In genomic region chr18:58124475-58124874, GRCh38 we compare ENCODE assay signal across 24 cellular contexts.
"Had no signal": no experiment of that assay in that cellular context is flagged by ENCODE, and none has a peak within 500 bp of the region (broad histone marks: within the 10 kb centered on the region; RNA-seq: fewer than 3 reads in every experiment).

No MANE protein-coding gene starts in this region.

- H3K27me3 Mint-ChIP-seq: memory B cell, progenitor cell of endocrine pancreas had no signal

- DNase-seq: cortex of kidney; gastrocnemius medialis; heart left ventricle; kidney; natural killer cell; stimulated activated CD4-positive, alpha-beta T cell treated with anti-CD3 and anti-CD28 coated beads, Interleukin-12 subunit alpha, Interleukin-12 subunit beta, amount 100 ng/mL, for 4 hours; stimulated activated CD4-positive, alpha-beta T cell treated with anti-CD3 and anti-CD28 coated beads, Interleukin-1b, Interleukin-23, amount 100 ng/mL, for 48 hours; stimulated activated CD4-positive, alpha-beta T cell treated with anti-CD3 and anti-CD28 coated beads, Interleukin-4, amount 100 ng/mL, for 1 hour; stimulated activated CD8-positive, alpha-beta memory T cell treated with anti-CD3 and anti-CD28 coated beads, Interleukin-4, amount 100 ng/mL, for 48 hours; stimulated activated naive CD4-positive, alpha-beta T cell treated with Interleukin-2 at 50 U/mL for 16 hours; stomach; thyroid gland; trophoblast cell had no signal

- H3K27ac Mint-ChIP-seq: natural killer cell, neural progenitor cell had no signal

- H3K4me1 ChIP-seq: gastrocnemius medialis, neural progenitor cell, parathyroid adenoma, right atrium auricular region had no signal

- ATAC-seq: esophagus mucosa, gastrocnemius medialis, heart left ventricle, left lobe of liver, natural killer cell, sciatic nerve had no signal

- H3K36me3 ChIP-seq: gastrocnemius medialis, heart left ventricle, neural progenitor cell, right atrium auricular region, stomach, thyroid gland had no signal

- H3K4me1 Mint-ChIP-seq: natural killer cell had no signal

- H3K36me3 Mint-ChIP-seq: natural killer cell had no signal

- H3K4me3 Mint-ChIP-seq: memory B cell, natural killer cell, neural progenitor cell had no signal

- H3K9me3 Mint-ChIP-seq: memory B cell, natural killer cell had no signal

- H3K27me3 ChIP-seq: gastrocnemius medialis, heart left ventricle, hepatocyte, neural progenitor cell, right atrium auricular region, stomach, thyroid gland had no signal

- H3K9me3 ChIP-seq: gastrocnemius medialis, heart left ventricle, right atrium auricular region, stomach, thyroid gland had no signal

- H3K4me3 ChIP-seq: gastrocnemius medialis, heart left ventricle, hepatocyte, lung, neural progenitor cell, right atrium auricular region, smooth muscle cell, stomach, thyroid gland had no signal
